In the genomic region with DNA sequence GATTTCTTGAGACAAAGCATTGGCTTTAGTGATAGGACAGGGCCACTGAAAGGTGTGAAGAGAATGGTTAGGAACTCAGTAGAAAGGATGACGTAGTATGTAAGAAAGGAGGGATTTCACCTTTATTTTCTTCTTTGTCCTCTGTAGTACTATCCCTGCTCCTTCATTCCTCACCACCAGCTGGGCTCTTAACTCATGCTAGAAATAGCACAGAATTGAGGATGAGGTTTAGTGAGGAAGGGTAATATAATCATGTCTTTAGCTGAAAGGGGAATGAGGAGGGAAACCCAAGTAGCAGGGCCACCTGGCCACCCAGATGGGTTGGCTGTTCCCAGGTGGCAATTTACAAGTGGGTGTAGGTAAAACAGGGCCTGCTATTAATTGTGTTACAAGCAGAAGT, we compare ENCODE assay signal across 25 cellular contexts. TPM values are rescaled to one million over a fixed set of nuclear protein-coding genes. Genes with fewer than 3 reads are reported as not detected.
DNase-seq lines count a peak whose midpoint lies in the region; TF ChIP-seq lines count a peak whose summit lies in the region.
"Had no signal": no experiment of that assay in that cellular context is flagged by ENCODE, and none has a peak within 500 bp of the region (broad histone marks: within the 10 kb centered on the region; RNA-seq: fewer than 3 reads in every experiment).

No MANE protein-coding gene starts in this region.

- no peak for TF ChIP-seq CTCF in thyroid gland (IDR thresholded peaks at IDR 0.05)

- H3K4me3 Mint-ChIP-seq in T-helper 2 cell treated with Interferon-gamma antibody and Interleukin-4, amounts not matched to agents 5 μg/mL and 100 μg/mL, for 36 hours, result no peak overlapping the region
- H3K4me3 Mint-ChIP-seq: activated CD4-positive, alpha-beta T cell treated with anti-CD3 and anti-CD28 coated beads, Interleukin-2, amount 10 ng/mL, durations not matched to agents 24 days and 14 days; activated naive CD8-positive, alpha-beta T cell treated with anti-CD3 and anti-CD28 coated beads, Interleukin-2, amount 50 U/mL, for 24 hours; CD4-positive, CD25-positive, alpha-beta regulatory T cell; neural crest cell; stimulated activated naive CD8-positive, alpha-beta T cell treated with anti-CD3 and anti-CD28 coated beads, Interleukin-15, Interleukin-2, amounts not matched to agents 100 ng/mL and 50 ng/mL, for 24 hours; T-cell had no signal

- peaks cover 26% of the 10 kb centered on the region for H3K27me3 Mint-ChIP-seq in T-helper 2 cell treated with Interferon-gamma antibody and Interleukin-4, amounts not matched to agents 5 μg/mL and 100 μg/mL, for 36 hours (ENCODE audit: low read depth)
- H3K27me3 Mint-ChIP-seq: activated naive CD8-positive, alpha-beta T cell treated with anti-CD3 and anti-CD28 coated beads, Interleukin-2, amount 50 U/mL, for 24 hours; CD4-positive, CD25-positive, alpha-beta regulatory T cell; stimulated activated naive CD8-positive, alpha-beta T cell treated with anti-CD3 and anti-CD28 coated beads, Interleukin-15, Interleukin-2, amounts not matched to agents 100 ng/mL and 50 ng/mL, for 24 hours; T-cell had no signal

- DNase-seq in D341Med (ENCODE audit: low spot score) (peak; percentile 18), NCI-H69 (lab: John Stamatoyannopoulos, UW) (peak; percentile 85), left kidney (ENCODE audit: low read depth, low spot score) (peak; percentile 54), pons (ENCODE audit: low spot score) (no peak), thyroid gland (no peak)
- no peak for DNase-seq in activated CD4-positive, alpha-beta T cell treated with anti-CD3 and anti-CD28 coated beads, Interleukin-2, amount 50 U/mL, for 1 hour
- DNase-seq in T-helper 2 cell treated with Interferon-gamma antibody and Interleukin-4, amounts not matched to agents 5 μg/mL and 100 μg/mL, for 36 hours (ENCODE audit: low spot score), result no peak
- DNase-seq: activated CD4-positive, alpha-beta T cell treated with anti-CD3 and anti-CD28 coated beads, Interleukin-2, amount 10 ng/mL, durations not matched to agents 24 days and 14 days; activated CD8-positive, alpha-beta memory T cell treated with anti-CD3 and anti-CD28 coated beads, Interleukin-2, amount 50 U/mL, for 4 hours; activated effector memory CD4-positive, alpha-beta T cell treated with Interleukin-2 at 50 U/mL for 16 hours; activated naive CD8-positive, alpha-beta T cell treated with anti-CD3 and anti-CD28 coated beads, Interleukin-2, amount 50 U/mL, for 24 hours; brain microvascular endothelial cell; CD4-positive, CD25-positive, alpha-beta regulatory T cell; left colon; PC-3; SHP77 treated with DMSO at 0.1 percent for 48 hours; stimulated activated CD4-positive, alpha-beta T cell treated with anti-CD3 and anti-CD28 coated beads, Interleukin-2, amount 100 ng/mL, for 48 hours; T-cell had no signal

- H3K9me3 Mint-ChIP-seq in T-helper 2 cell treated with Interferon-gamma antibody and Interleukin-4, amounts not matched to agents 5 μg/mL and 100 μg/mL, for 36 hours, result no peaks in the 10 kb centered on the region
- H3K9me3 Mint-ChIP-seq: activated naive CD8-positive, alpha-beta T cell treated with anti-CD3 and anti-CD28 coated beads, Interleukin-2, amount 50 U/mL, for 24 hours; neural crest cell; stimulated activated naive CD8-positive, alpha-beta T cell treated with anti-CD3 and anti-CD28 coated beads, Interleukin-15, Interleukin-2, amounts not matched to agents 100 ng/mL and 50 ng/mL, for 24 hours; T-cell had no signal

- intact Hi-C loops in thyroid gland (cut with DNase I), result no loop called here

- peak overlapping the region; percentile 18; the same call in 1 of the 2 replicates for H3K4me3 ChIP-seq in HUES48 (ENCODE audit: low read depth, low read length)
- H3K4me3 ChIP-seq in thyroid gland (replicated peaks in 1 of 3), result no peak overlapping the region
- H3K4me3 ChIP-seq: prostate gland, smooth muscle cell, tibial nerve had no signal

- peaks cover 3% of the 10 kb centered on the region for H3K4me1 Mint-ChIP-seq in T-helper 2 cell treated with Interferon-gamma antibody and Interleukin-4, amounts not matched to agents 5 μg/mL and 100 μg/mL, for 36 hours (ENCODE audit: low read depth)

- H3K27ac Mint-ChIP-seq in T-helper 2 cell treated with Interferon-gamma antibody and Interleukin-4, amounts not matched to agents 5 μg/mL and 100 μg/mL, for 36 hours, result no peak overlapping the region
- H3K27ac Mint-ChIP-seq: activated CD4-positive, alpha-beta T cell treated with anti-CD3 and anti-CD28 coated beads, Interleukin-2, amount 10 ng/mL, durations not matched to agents 24 days and 14 days; activated naive CD8-positive, alpha-beta T cell treated with anti-CD3 and anti-CD28 coated beads, Interleukin-2, amount 50 U/mL, for 24 hours; stimulated activated naive CD8-positive, alpha-beta T cell treated with anti-CD3 and anti-CD28 coated beads, Interleukin-15, Interleukin-2, amounts not matched to agents 100 ng/mL and 50 ng/mL, for 24 hours; T-cell had no signal

- no peaks in the 10 kb centered on the region for H3K36me3 Mint-ChIP-seq in T-helper 2 cell treated with Interferon-gamma antibody and Interleukin-4, amounts not matched to agents 5 μg/mL and 100 μg/mL, for 36 hours (ENCODE audit: low read depth)
- H3K36me3 Mint-ChIP-seq: CD4-positive, CD25-positive, alpha-beta regulatory T cell; T-cell had no signal

- no peak for TF ChIP-seq POLR2A in thyroid gland (IDR thresholded peaks at IDR 0.05)

- no peaks in the 10 kb centered on the region for H3K36me3 ChIP-seq in HUES48 (ENCODE audit: control insufficient read depth, insufficient read depth, low read length)
- no peaks in the 10 kb centered on the region for H3K36me3 ChIP-seq in thyroid gland
- H3K36me3 ChIP-seq: brain microvascular endothelial cell, prostate gland, tibial nerve had no signal

- H3K27ac ChIP-seq in HUES48 (ENCODE audit: low read depth, low read length) (peak overlapping the region; percentile 63), thyroid gland (no peak overlapping the region)
- H3K27ac ChIP-seq: brain microvascular endothelial cell, KMS-11, prostate gland, tibial nerve had no signal

- H3K27me3 ChIP-seq in HUES48 (ENCODE audit: control insufficient read depth, insufficient read depth, low read length), result no peaks in the 10 kb centered on the region
- H3K27me3 ChIP-seq in thyroid gland, result no peaks in the 10 kb centered on the region
- H3K27me3 ChIP-seq: brain microvascular endothelial cell, tibial nerve had no signal

- no peak overlapping the region; the same call in 1 of the 2 replicates for H3K9ac ChIP-seq in HUES48 (ENCODE audit: low read depth, low read length)
- H3K9ac ChIP-seq: KMS-11 had no signal

- H3K9me3 ChIP-seq in HUES48 (ENCODE audit: control insufficient read depth, insufficient read depth, low read length) (no peaks in the 10 kb centered on the region), thyroid gland (no peaks in the 10 kb centered on the region)
- H3K9me3 ChIP-seq: prostate gland, tibial nerve had no signal

- peaks cover 69% of the 10 kb centered on the region for H3K4me1 ChIP-seq in HUES48 (ENCODE audit: control insufficient read depth, insufficient read depth, low read length)
- peaks cover 11 to 21% of the 10 kb centered on the region in 2 donors for H3K4me1 ChIP-seq in thyroid gland
- H3K4me1 ChIP-seq: prostate gland had no signal

- WGBS in thyroid gland, 2 donors, result 72 to 78% methylated on average over 1 of the region's 1 CpG

RNA-seq across cellular contexts. Expression of a gene that starts 15.2 kb away (rescaled TPM):
- total RNA-seq in thyroid gland, result 10 to 100 TPM; 18.4 to 34.9 (median 24.8) TPM

Comparison
In these comparisons a context has a peak if more than half of its experiments do, and no peak if none do; other contexts are left out.
1. DNase-seq: peak in D341Med (single experiment), NCI-H69 (single experiment) and left kidney (single experiment); none in pons (single experiment), activated CD4-positive, alpha-beta T cell treated with anti-CD3 and anti-CD28 coated beads, Interleukin-2, amount 50 U/mL, for 1 hour (single experiment), T-helper 2 cell treated with Interferon-gamma antibody and Interleukin-4, amounts not matched to agents 5 μg/mL and 100 μg/mL, for 36 hours (single experiment) and thyroid gland (0 of 2).